ENCODE assay signal across 33 cellular contexts in genomic region chr3:189597918-189598317, GRCh38. TPM values are rescaled to one million over a fixed set of nuclear protein-coding genes. Genes with fewer than 3 reads are reported as not detected.
"Had no signal": no experiment of that assay in that cellular context is flagged by ENCODE, and none has a peak within 500 bp of the region (broad histone marks: within the 10 kb centered on the region; RNA-seq: fewer than 3 reads in every experiment).

No MANE protein-coding gene starts in this region.

- H3K36me3 ChIP-seq: adrenal gland, brain microvascular endothelial cell, breast epithelium had no signal

- ATAC-seq: activated CD8-positive, alpha-beta T cell treated with anti-CD3 and anti-CD28 coated beads for 36 hours; activated naive CD4-positive, alpha-beta T cell treated with anti-CD3 and anti-CD28 coated beads, Interleukin-2, amount 50 U/mL, for 72 hours; activated T-cell treated with anti-CD3 and anti-CD28 coated beads, Interleukin-2, amount 50 U/mL, for 4 hours; activated T-cell treated with anti-CD3 and anti-CD28 coated beads, Interleukin-2, amount 50 U/mL, for 72 hours; activated T-helper 17 cell treated with anti-CD3 and anti-CD28 coated beads, Interleukin-2, amount 50 U/mL, for 72 hours; body of pancreas had no signal

- FAIRE-seq: astrocyte, TTC549 had no signal

- DNase-seq: activated B cell treated with CpG ODN at 0.5 μM for 24 hours; activated CD4-positive, alpha-beta memory T cell treated with anti-CD3 and anti-CD28 coated beads for 36 hours; activated CD4-positive, alpha-beta T cell treated with anti-CD3 and anti-CD28 coated beads for 4 hours; activated CD4-positive, alpha-beta T cell treated with anti-CD3 and anti-CD28 coated beads, Interleukin-2, amount 10 ng/mL, durations not matched to agents 24 days and 14 days; activated CD4-positive, alpha-beta T cell treated with anti-CD3 and anti-CD28 coated beads, Interleukin-2, amount 50 U/mL, for 1 hour; activated CD4-positive, alpha-beta T cell treated with anti-CD3 and anti-CD28 coated beads, Interleukin-2, amount 50 U/mL, for 4 hours; activated CD4-positive, CD25-positive, alpha-beta regulatory T cell treated with anti-CD3 and anti-CD28 coated beads, Interleukin-2, amount 50 U/mL, for 72 hours; activated CD8-positive, alpha-beta memory T cell treated with anti-CD3 and anti-CD28 coated beads, Interleukin-2, amount 50 U/mL, for 4 hours; activated CD8-positive, alpha-beta T cell treated with anti-CD3 and anti-CD28 coated beads for 36 hours; activated effector memory CD4-positive, alpha-beta T cell treated with anti-CD3 and anti-CD28 coated beads, Interleukin-2, amount 50 U/mL, for 16 hours; activated gamma-delta T cell treated with Interleukin-2 at 50 U/mL for 16 hours; activated naive CD4-positive, alpha-beta T cell treated with anti-CD3 and anti-CD28 coated beads, Interleukin-2, amount 10 ng/mL, durations not matched to agents 7 days and 5 days; activated naive CD4-positive, alpha-beta T cell treated with Interleukin-2 at 50 U/mL for 16 hours; activated naive CD8-positive, alpha-beta T cell treated with anti-CD3 and anti-CD28 coated beads for 36 hours; activated T-cell treated with anti-CD3 and anti-CD28 coated beads for 4 hours; activated T-cell treated with anti-CD3 and anti-CD28 coated beads, Interleukin-2, amount 50 U/mL, for 1 hour; activated T-cell treated with anti-CD3 and anti-CD28 coated beads, Interleukin-2, amount 50 U/mL, for 4 hours; activated T-cell treated with anti-CD3 and anti-CD28 coated beads, Interleukin-2, amount 50 U/mL, for 72 hours; adrenal gland; amniotic stem cell; aorta; body of pancreas; brain microvascular endothelial cell; central memory CD4-positive, alpha-beta T cell; T-helper 1 cell; T-helper 2 cell; T-helper 9 cell had no signal

- H3K9me3 ChIP-seq: adrenal gland, body of pancreas had no signal

- H3K4me1 ChIP-seq: adrenal gland, body of pancreas, breast epithelium had no signal

- H3K27ac ChIP-seq: adrenal gland, body of pancreas, brain microvascular endothelial cell, breast epithelium, VCaP had no signal

- H3K27me3 ChIP-seq: adrenal gland, body of pancreas, brain microvascular endothelial cell, breast epithelium had no signal

- H3K4me3 ChIP-seq: adrenal gland, body of pancreas, breast epithelium had no signal

RNA-seq across cellular contexts. Expression of gene TP63, which starts 33.3 kb away (rescaled TPM):
- total RNA-seq: activated naive CD8-positive, alpha-beta T cell treated with anti-CD3 and anti-CD28 coated beads for 36 hours; body of pancreas had no signal
